Comparison of ENCODE assay signal across 10 cellular contexts in genomic region chr13:40813662-40814454, GRCh38. TPM values are rescaled to one million over a fixed set of nuclear protein-coding genes. Genes with fewer than 3 reads are reported as not detected.
DNase-seq lines count a peak whose midpoint lies in the region; ATAC-seq and TF ChIP-seq lines count a peak whose summit lies in the region.
"Had no signal": no experiment of that assay in that cellular context is flagged by ENCODE, and none has a peak within 500 bp of the region (broad histone marks: within the 10 kb centered on the region; RNA-seq: fewer than 3 reads in every experiment).

No MANE protein-coding gene starts in this region.

- no peaks in the 10 kb centered on the region for H3K9me3 ChIP-seq in OCI-LY1 (ENCODE audit: low read length)

- H3K9me3 Mint-ChIP-seq in osteocyte (ENCODE audit: unreplicated experiment), result peaks cover 20% of the 10 kb centered on the region

- H3K4me3 ChIP-seq in OCI-LY1 (ENCODE audit: low read depth, low read length, poor library complexity, severe bottlenecking), result no peak overlapping the region

- no peak overlapping the region for H3K4me3 Mint-ChIP-seq in osteocyte (ENCODE audit: unreplicated experiment)
- H3K4me3 Mint-ChIP-seq: stimulated activated naive CD8-positive, alpha-beta T cell treated with anti-CD3 and anti-CD28 coated beads, Interleukin-15, Interleukin-2, amounts not matched to agents 100 ng/mL and 50 ng/mL, for 24 hours had no signal

- H3K27ac ChIP-seq in C4-2B (no peak overlapping the region), OCI-LY1 (ENCODE audit: low read depth, low read length, poor library complexity, severe bottlenecking) (no peak overlapping the region)
- H3K27ac ChIP-seq: epithelial cell of prostate had no signal

- peaks cover 48% of the 10 kb centered on the region for H3K36me3 Mint-ChIP-seq in osteocyte (ENCODE audit: unreplicated experiment)

- peaks cover 23% of the 10 kb centered on the region for H3K36me3 ChIP-seq in OCI-LY1 (ENCODE audit: insufficient read depth, low read length)

- no peak overlapping the region for H3K9ac ChIP-seq in OCI-LY1 (ENCODE audit: low read length)

- TF ChIP-seq CTCF in C4-2B (conservative IDR thresholded peaks at IDR 0.05) (peak; percentile 73), OCI-LY1 (IDR thresholded peaks at IDR 0.05; ENCODE audit: low read length) (peak; percentile 78), osteocyte (IDR thresholded peaks at IDR 0.05) (no peak)

- H3K27me3 ChIP-seq in OCI-LY1 (ENCODE audit: insufficient read depth, low read length), result no peaks in the 10 kb centered on the region

- H3K79me2 ChIP-seq in OCI-LY1 (ENCODE audit: insufficient read depth, low read length), result no peaks in the 10 kb centered on the region

- DNase-seq in stimulated activated naive CD8-positive, alpha-beta T cell treated with anti-CD3 and anti-CD28 coated beads, Interleukin-15, Interleukin-2, amounts not matched to agents 100 U/mL and 50 U/mL, for 24 hours, result no peak
- DNase-seq in osteocyte (ENCODE audit: extremely low spot score, unreplicated experiment), result no peak
- DNase-seq in stimulated activated naive CD4-positive, alpha-beta T cell (lab: John Stamatoyannopoulos, UW), result no peak

- no peaks in the 10 kb centered on the region for H3K27me3 Mint-ChIP-seq in osteocyte (ENCODE audit: unreplicated experiment)
- H3K27me3 Mint-ChIP-seq: stimulated activated naive CD8-positive, alpha-beta T cell treated with anti-CD3 and anti-CD28 coated beads, Interleukin-15, Interleukin-2, amounts not matched to agents 100 ng/mL and 50 ng/mL, for 24 hours had no signal

- no peak overlapping the region for H2AFZ ChIP-seq in OCI-LY1 (ENCODE audit: low read length)

- no peaks in the 10 kb centered on the region for H3F3A ChIP-seq in OCI-LY1 (ENCODE audit: insufficient read depth, low read length)

- H3K4me1 Mint-ChIP-seq in osteocyte (ENCODE audit: unreplicated experiment), result no peaks in the 10 kb centered on the region

- H3K4me2 ChIP-seq in OCI-LY1 (ENCODE audit: low read length), result no peak overlapping the region

- no peaks in the 10 kb centered on the region for H3K9me2 ChIP-seq in OCI-LY1 (ENCODE audit: low read depth, low read length)

- peaks cover 4% of the 10 kb centered on the region for H3K4me1 ChIP-seq in OCI-LY1 (ENCODE audit: insufficient read depth, low read length, severe bottlenecking)

- no peak overlapping the region for H3K27ac Mint-ChIP-seq in osteocyte (ENCODE audit: unreplicated experiment)
- H3K27ac Mint-ChIP-seq: stimulated activated naive CD8-positive, alpha-beta T cell treated with anti-CD3 and anti-CD28 coated beads, Interleukin-15, Interleukin-2, amounts not matched to agents 100 ng/mL and 50 ng/mL, for 24 hours had no signal

- H4K20me1 ChIP-seq in OCI-LY1 (ENCODE audit: insufficient read depth, low read length), result no peaks in the 10 kb centered on the region

- peak; percentile 58 for ATAC-seq in GM19455 (IDR thresholded peaks at IDR 0.05; ENCODE audit: unreplicated experiment)
- peak; percentile 45 for ATAC-seq in esophagus mucosa
- ATAC-seq in stimulated activated naive CD8-positive, alpha-beta T cell treated with anti-CD3 and anti-CD28 coated beads, Interleukin-15, Interleukin-2, amounts not matched to agents 100 U/mL and 50 U/mL, for 24 hours, result peak; percentile 40
- ATAC-seq in HG02938 (IDR thresholded peaks at IDR 0.05; ENCODE audit: unreplicated experiment), result no peak

RNA-seq across cellular contexts. Expression of gene SLC25A15, which starts 24.4 kb away (rescaled TPM):
- total RNA-seq in esophagus mucosa (5.9 TPM), osteocyte (8.3 and 9.5 TPM in 2 replicates)

RNA-seq across cellular contexts. Expression of gene MRPS31, which starts 42.9 kb away (rescaled TPM):
- total RNA-seq in esophagus mucosa (16.7 TPM), osteocyte (17.4 and 17.7 TPM in 2 replicates)
